Comparison of ENCODE assay signal across 8 cellular contexts in genomic region chr6:70956191-70956450, GRCh38. TPM values are rescaled to one million over a fixed set of nuclear protein-coding genes. Genes with fewer than 3 reads are reported as not detected.
DNase-seq lines count a peak whose midpoint lies in the region; ATAC-seq and TF ChIP-seq lines count a peak whose summit lies in the region.

No MANE protein-coding gene starts in this region.

- DNase-seq in SJCRH30 (no peak), glutamatergic neuron (no peak), spleen (no peak), HPDE6-E6E7 (ENCODE audit: extremely low spot score) (no peak)
- DNase-seq in stimulated activated CD4-positive, alpha-beta T cell treated with anti-CD3 and anti-CD28 coated beads, Interleukin-2, amount 100 ng/mL, for 48 hours = no peak

- H3K9me3 ChIP-seq in SJCRH30 (replicated peaks) (no peaks in the 10 kb centered on the region), spleen (no peaks in the 10 kb centered on the region)

- H3K27ac ChIP-seq in SJCRH30 = no peak overlapping the region
- H3K27ac ChIP-seq in spleen = no peak overlapping the region

- TF ChIP-seq CTCF in glutamatergic neuron (IDR thresholded peaks at IDR 0.05; ENCODE audit: partially characterized antibody, unreplicated experiment) = peak; percentile 70
- peak in 3 of 11 experiments; percentile 23 to 67 (median 24) for TF ChIP-seq CTCF in spleen (IDR thresholded peaks at IDR 0.05 in 8 of 11, conservative IDR thresholded peaks at IDR 0.05 in 3 of 11)

- H3K4me1 Mint-ChIP-seq in glutamatergic neuron (ENCODE audit: low read depth, unreplicated experiment) = peaks cover 7% of the 10 kb centered on the region

- intact Hi-C loops in spleen (cut with DNase I; ENCODE audit: low total_unique reads) = no loop called here

- H3K36me3 Mint-ChIP-seq in glutamatergic neuron (ENCODE audit: unreplicated experiment) = no peaks in the 10 kb centered on the region

- ATAC-seq in GM21447 (IDR thresholded peaks at IDR 0.05; ENCODE audit: unreplicated experiment) (peak; percentile 2), HG02870 (IDR thresholded peaks at IDR 0.05; ENCODE audit: unreplicated experiment) (no peak), GM18502 (IDR thresholded peaks at IDR 0.05; ENCODE audit: poor library complexity, unreplicated experiment) (no peak)

- no peak for TF ChIP-seq POLR2A in spleen (IDR thresholded peaks at IDR 0.05)

- H3K4me3 Mint-ChIP-seq in glutamatergic neuron (ENCODE audit: unreplicated experiment) = peak overlapping the region; percentile 81

- H3K36me3 ChIP-seq in SJCRH30 = no peaks in the 10 kb centered on the region
- no peaks in the 10 kb centered on the region for H3K36me3 ChIP-seq in spleen

- H3K27me3 ChIP-seq in SJCRH30 (no peaks in the 10 kb centered on the region), spleen (replicated peaks in 1 of 7) (peaks cover 7 to 55% (median 46%) of the 10 kb centered on the region in 7 donors)

- 0 to 5% (median 2%) methylated on average over 26 to 27 of the region's 27 CpGs for WGBS in spleen, 5 donors

- H3K27me3 Mint-ChIP-seq in glutamatergic neuron (ENCODE audit: unreplicated experiment) = peaks cover 8% of the 10 kb centered on the region

- H3K9me3 Mint-ChIP-seq in glutamatergic neuron (ENCODE audit: unreplicated experiment) = peaks cover 9% of the 10 kb centered on the region

- no peaks in the 10 kb centered on the region for H3K4me1 ChIP-seq in SJCRH30
- H3K4me1 ChIP-seq in spleen = peaks cover 14 to 30% (median 26%) of the 10 kb centered on the region in 6 donors

- H3K4me3 ChIP-seq in SJCRH30 (peak overlapping the region; percentile 43), spleen (peak overlapping the region; percentile 45 to 77 (median 54))

- no peak overlapping the region for H3K27ac Mint-ChIP-seq in glutamatergic neuron (ENCODE audit: unreplicated experiment)

RNA-seq across cellular contexts. Expression of gene B3GAT2, which starts 0.7 kb away (rescaled TPM):
- total RNA-seq in SJCRH30 (2014; rRNA removed; shearing (Covaris generic)) = 0.05 and 0.10 TPM in 2 replicates
- total RNA-seq in glutamatergic neuron (ENCODE audit: unreplicated experiment) (8.1 TPM), spleen (under 1 TPM in 1 of 7 donors, not detected in 6; 0.06 TPM)
- under 1 TPM; 0.03 to 0.09 (median 0.04) TPM for polyA plus RNA-seq in spleen
